1 cellular context compared by ENCODE assay signal in genomic region chr4:186790630-186791029, GRCh38.
TF ChIP-seq lines count a peak whose summit lies in the region.

No MANE protein-coding gene starts in this region.

TF ChIP-seq in IMR-90, 13 proteins besides CTCF, POLR2A, EP300 and RAD21 (continued from another document):
- TF ChIP-seq MXI1 (IDR thresholded peaks at IDR 0.05; ENCODE audit: borderline replicate concordance, low read depth, low read length) = no peak
- TF ChIP-seq MAZ (IDR thresholded peaks at IDR 0.05; ENCODE audit: borderline replicate concordance, low read depth, low read length) = no peak
- TF ChIP-seq NFE2L2 (IDR thresholded peaks at IDR 0.05; ENCODE audit: low read depth, low read length) = no peak
- no peak for TF ChIP-seq USF2 (IDR thresholded peaks at IDR 0.05; ENCODE audit: low read depth, low read length)
- no peak for TF ChIP-seq CHD1 (IDR thresholded peaks at IDR 0.05; ENCODE audit: low read depth, low read length)
- TF ChIP-seq BHLHE40 (IDR thresholded peaks at IDR 0.05; ENCODE audit: low read depth, low read length) = no peak
TF ChIP-seq in IMR-90: peak in this region for 0.
